18 cellular contexts compared by ENCODE assay signal in the genomic region with DNA sequence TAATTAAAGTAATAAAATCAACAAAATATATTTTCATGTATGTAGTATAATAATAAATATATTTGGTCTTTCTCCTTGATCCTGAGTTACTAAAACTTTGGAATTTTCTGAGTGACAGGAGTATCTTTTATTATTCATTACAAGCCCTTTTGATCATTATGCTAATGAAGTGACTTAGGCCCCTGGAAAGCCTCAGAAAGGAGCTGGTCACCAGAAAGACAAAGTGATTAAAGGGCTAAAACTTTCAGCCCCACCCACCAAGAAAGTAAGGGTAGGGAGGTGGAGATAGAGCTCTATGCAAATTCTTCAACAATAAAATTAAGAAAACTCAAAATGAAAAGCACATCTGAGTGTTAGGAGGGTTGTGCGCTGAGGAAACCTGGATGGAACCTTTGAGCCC. TPM values are rescaled to one million over a fixed set of nuclear protein-coding genes. Genes with fewer than 3 reads are reported as not detected.
DNase-seq lines count a peak whose midpoint lies in the region; ATAC-seq and TF ChIP-seq lines count a peak whose summit lies in the region.
"Had no signal": no experiment of that assay in that cellular context is flagged by ENCODE, and none has a peak within 500 bp of the region (broad histone marks: within the 10 kb centered on the region; RNA-seq: fewer than 3 reads in every experiment).

No MANE protein-coding gene starts in this region.

- DNase-seq in activated naive CD8-positive, alpha-beta T cell treated with anti-CD3 and anti-CD28 coated beads for 36 hours, result no peak
- no peak for DNase-seq in activated naive CD8-positive, alpha-beta T cell treated with anti-CD3 and anti-CD28 coated beads, Interleukin-2, amount 50 U/mL, for 24 hours
- no peak for DNase-seq in HFFc6
- DNase-seq in NCI-H2227 (lab: John Stamatoyannopoulos, UW; ENCODE audit: unreplicated experiment), result no peak
- DNase-seq in NCI-H526 (lab: John Stamatoyannopoulos, UW), result no peak
- no peak for DNase-seq in NCI-H1436 (lab: John Stamatoyannopoulos, UW)
- DNase-seq: C1 segment of cervical spinal cord; CD4-positive, alpha-beta memory T cell; COR-L47; DMS53; KG1; MG63; NCI-H1105 treated with DMSO at 0.1 percent for 48 hours; NCI-H2029; NCI-H446 treated with DMSO at 0.1 percent for 48 hours; NCI-H526 treated with DMSO at 0.1 percent for 48 hours; SHP77 had no signal

- ATAC-seq in activated naive CD8-positive, alpha-beta T cell treated with anti-CD3 and anti-CD28 coated beads, Interleukin-2, amount 50 U/mL, for 24 hours, result no peak
- no peak for ATAC-seq in activated T-helper 17 cell treated with anti-CD3 and anti-CD28 coated beads, Interleukin-2, amount 50 U/mL, for 72 hours (replicated peaks)

- no peak overlapping the region for H3K4me3 Mint-ChIP-seq in activated naive CD8-positive, alpha-beta T cell treated with anti-CD3 and anti-CD28 coated beads for 36 hours
- no peak overlapping the region for H3K4me3 Mint-ChIP-seq in activated naive CD8-positive, alpha-beta T cell treated with anti-CD3 and anti-CD28 coated beads, Interleukin-2, amount 50 U/mL, for 24 hours
- no peak overlapping the region for H3K4me3 Mint-ChIP-seq in HFFc6
- no peak overlapping the region for H3K4me3 Mint-ChIP-seq in activated T-helper 17 cell treated with anti-CD3 and anti-CD28 coated beads, Interleukin-2, amount 50 U/mL, for 72 hours
- H3K4me3 Mint-ChIP-seq: CD4-positive, alpha-beta memory T cell had no signal

- no peaks in the 10 kb centered on the region for H3K9me3 Mint-ChIP-seq in activated naive CD8-positive, alpha-beta T cell treated with anti-CD3 and anti-CD28 coated beads for 36 hours
- no peaks in the 10 kb centered on the region for H3K9me3 Mint-ChIP-seq in activated naive CD8-positive, alpha-beta T cell treated with anti-CD3 and anti-CD28 coated beads, Interleukin-2, amount 50 U/mL, for 24 hours
- no peaks in the 10 kb centered on the region for H3K9me3 Mint-ChIP-seq in HFFc6
- no peaks in the 10 kb centered on the region for H3K9me3 Mint-ChIP-seq in activated T-helper 17 cell treated with anti-CD3 and anti-CD28 coated beads, Interleukin-2, amount 50 U/mL, for 72 hours
- H3K9me3 Mint-ChIP-seq: CD4-positive, alpha-beta memory T cell had no signal

- H3K36me3 Mint-ChIP-seq in activated naive CD8-positive, alpha-beta T cell treated with anti-CD3 and anti-CD28 coated beads for 36 hours, result peaks cover 17% of the 10 kb centered on the region
- peaks cover 61% of the 10 kb centered on the region for H3K36me3 Mint-ChIP-seq in activated naive CD8-positive, alpha-beta T cell treated with anti-CD3 and anti-CD28 coated beads, Interleukin-2, amount 50 U/mL, for 24 hours (ENCODE audit: low read depth)
- H3K36me3 Mint-ChIP-seq in HFFc6 (ENCODE audit: low read depth), result peaks cover 36% of the 10 kb centered on the region
- H3K36me3 Mint-ChIP-seq in activated T-helper 17 cell treated with anti-CD3 and anti-CD28 coated beads, Interleukin-2, amount 50 U/mL, for 72 hours (ENCODE audit: low read depth), result peaks cover 98% of the 10 kb centered on the region

- peaks cover 19% of the 10 kb centered on the region for H3K4me1 Mint-ChIP-seq in activated naive CD8-positive, alpha-beta T cell treated with anti-CD3 and anti-CD28 coated beads for 36 hours
- peaks cover 36% of the 10 kb centered on the region for H3K4me1 Mint-ChIP-seq in activated naive CD8-positive, alpha-beta T cell treated with anti-CD3 and anti-CD28 coated beads, Interleukin-2, amount 50 U/mL, for 24 hours
- H3K4me1 Mint-ChIP-seq in HFFc6 (ENCODE audit: low read depth), result peaks cover 46% of the 10 kb centered on the region
- H3K4me1 Mint-ChIP-seq in activated T-helper 17 cell treated with anti-CD3 and anti-CD28 coated beads, Interleukin-2, amount 50 U/mL, for 72 hours, result peaks cover 18% of the 10 kb centered on the region

- peak overlapping the region; percentile 47 for H3K27ac Mint-ChIP-seq in activated naive CD8-positive, alpha-beta T cell treated with anti-CD3 and anti-CD28 coated beads for 36 hours
- no peak overlapping the region for H3K27ac Mint-ChIP-seq in activated naive CD8-positive, alpha-beta T cell treated with anti-CD3 and anti-CD28 coated beads, Interleukin-2, amount 50 U/mL, for 24 hours
- 0 out of 2 replicates have a peak overlapping the region, but pooled peaks have one; percentile 57 for H3K27ac Mint-ChIP-seq in HFFc6
- peak overlapping the region; percentile 75 for H3K27ac Mint-ChIP-seq in activated T-helper 17 cell treated with anti-CD3 and anti-CD28 coated beads, Interleukin-2, amount 50 U/mL, for 72 hours

- H3K27me3 Mint-ChIP-seq in activated naive CD8-positive, alpha-beta T cell treated with anti-CD3 and anti-CD28 coated beads for 36 hours, result no peaks in the 10 kb centered on the region
- no peaks in the 10 kb centered on the region for H3K27me3 Mint-ChIP-seq in activated naive CD8-positive, alpha-beta T cell treated with anti-CD3 and anti-CD28 coated beads, Interleukin-2, amount 50 U/mL, for 24 hours
- no peaks in the 10 kb centered on the region; the same call in none of the 2 replicates for H3K27me3 Mint-ChIP-seq in HFFc6 (ENCODE audit: insufficient read depth)
- H3K27me3 Mint-ChIP-seq in activated T-helper 17 cell treated with anti-CD3 and anti-CD28 coated beads, Interleukin-2, amount 50 U/mL, for 72 hours, result no peaks in the 10 kb centered on the region
- H3K27me3 Mint-ChIP-seq: CD4-positive, alpha-beta memory T cell had no signal

- TF ChIP-seq CTCF in HFFc6 (IDR thresholded peaks at IDR 0.05), result no peak

RNA-seq across cellular contexts. Expression of gene UBQLN1, which starts 27.5 kb away (rescaled TPM):
- total RNA-seq in activated naive CD8-positive, alpha-beta T cell treated with anti-CD3 and anti-CD28 coated beads for 36 hours, result 10 to 100 TPM; 88.9 to 92.9 TPM
- total RNA-seq in HFFc6 (2021; fragmentation: NEBNext Ultra II Directional; extraction: Animal tissue kit (Norgen Biotek cat#: 25700)), result 100 to 1,000 TPM; 107 to 138 (median 126) TPM
- total RNA-seq in activated T-helper 17 cell treated with anti-CD3 and anti-CD28 coated beads, Interleukin-2, amount 50 U/mL, for 72 hours, result 10 to 100 TPM; 69.5 to 94.4 TPM

RNA-seq across cellular contexts. Expression of gene IDNK, which starts 57.3 kb away (rescaled TPM):
- 1 to 10 TPM; 5.5 to 5.7 TPM for total RNA-seq in activated naive CD8-positive, alpha-beta T cell treated with anti-CD3 and anti-CD28 coated beads for 36 hours
- total RNA-seq in HFFc6 (2021; fragmentation: NEBNext Ultra II Directional; extraction: Animal tissue kit (Norgen Biotek cat#: 25700)), result 1 to 10 TPM; 5.0 to 9.5 (median 8.5) TPM
- total RNA-seq in activated T-helper 17 cell treated with anti-CD3 and anti-CD28 coated beads, Interleukin-2, amount 50 U/mL, for 72 hours, result 1 to 10 TPM; 2.9 to 3.5 TPM
